ENCODE assay signal across 1 cellular context in the genomic region with DNA sequence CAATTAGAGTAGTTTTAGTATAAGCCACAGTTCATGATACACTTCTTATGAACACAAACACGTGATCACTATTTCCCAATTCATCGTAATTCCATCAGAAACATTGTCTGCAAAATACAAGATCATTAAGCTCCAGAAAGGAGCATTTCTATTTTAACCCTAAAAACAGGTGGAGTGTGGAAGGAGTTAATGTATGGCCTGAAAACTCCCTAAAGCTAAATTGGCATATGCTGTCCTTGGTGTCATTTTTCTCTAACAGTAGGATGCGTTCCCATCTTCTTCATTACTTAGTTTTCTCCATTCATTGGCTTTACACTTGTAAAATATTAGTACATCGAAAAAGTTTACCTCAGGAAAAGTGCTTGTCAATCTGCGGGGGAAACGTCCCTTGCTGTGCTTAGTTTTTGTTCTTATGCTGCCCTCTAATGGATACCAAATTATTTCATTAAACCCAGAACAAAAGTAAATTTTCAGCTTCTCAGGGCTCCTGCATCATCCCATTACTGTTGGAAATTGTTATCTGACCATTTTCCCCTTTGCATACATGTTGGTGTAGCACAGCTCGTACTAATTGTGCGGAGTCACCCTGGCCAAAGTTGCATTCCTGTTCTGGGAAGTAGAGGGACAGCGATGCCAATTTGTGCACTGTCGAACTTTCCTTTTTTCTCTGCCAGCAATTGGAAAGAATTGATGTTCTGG.
TF ChIP-seq lines count a peak whose summit lies in the region.

No MANE protein-coding gene starts in this region.

TF ChIP-seq in WTC11, 78 proteins besides CTCF, POLR2A, EP300 and RAD21 (continued from another document):
- TF ChIP-seq, protein P1, sequence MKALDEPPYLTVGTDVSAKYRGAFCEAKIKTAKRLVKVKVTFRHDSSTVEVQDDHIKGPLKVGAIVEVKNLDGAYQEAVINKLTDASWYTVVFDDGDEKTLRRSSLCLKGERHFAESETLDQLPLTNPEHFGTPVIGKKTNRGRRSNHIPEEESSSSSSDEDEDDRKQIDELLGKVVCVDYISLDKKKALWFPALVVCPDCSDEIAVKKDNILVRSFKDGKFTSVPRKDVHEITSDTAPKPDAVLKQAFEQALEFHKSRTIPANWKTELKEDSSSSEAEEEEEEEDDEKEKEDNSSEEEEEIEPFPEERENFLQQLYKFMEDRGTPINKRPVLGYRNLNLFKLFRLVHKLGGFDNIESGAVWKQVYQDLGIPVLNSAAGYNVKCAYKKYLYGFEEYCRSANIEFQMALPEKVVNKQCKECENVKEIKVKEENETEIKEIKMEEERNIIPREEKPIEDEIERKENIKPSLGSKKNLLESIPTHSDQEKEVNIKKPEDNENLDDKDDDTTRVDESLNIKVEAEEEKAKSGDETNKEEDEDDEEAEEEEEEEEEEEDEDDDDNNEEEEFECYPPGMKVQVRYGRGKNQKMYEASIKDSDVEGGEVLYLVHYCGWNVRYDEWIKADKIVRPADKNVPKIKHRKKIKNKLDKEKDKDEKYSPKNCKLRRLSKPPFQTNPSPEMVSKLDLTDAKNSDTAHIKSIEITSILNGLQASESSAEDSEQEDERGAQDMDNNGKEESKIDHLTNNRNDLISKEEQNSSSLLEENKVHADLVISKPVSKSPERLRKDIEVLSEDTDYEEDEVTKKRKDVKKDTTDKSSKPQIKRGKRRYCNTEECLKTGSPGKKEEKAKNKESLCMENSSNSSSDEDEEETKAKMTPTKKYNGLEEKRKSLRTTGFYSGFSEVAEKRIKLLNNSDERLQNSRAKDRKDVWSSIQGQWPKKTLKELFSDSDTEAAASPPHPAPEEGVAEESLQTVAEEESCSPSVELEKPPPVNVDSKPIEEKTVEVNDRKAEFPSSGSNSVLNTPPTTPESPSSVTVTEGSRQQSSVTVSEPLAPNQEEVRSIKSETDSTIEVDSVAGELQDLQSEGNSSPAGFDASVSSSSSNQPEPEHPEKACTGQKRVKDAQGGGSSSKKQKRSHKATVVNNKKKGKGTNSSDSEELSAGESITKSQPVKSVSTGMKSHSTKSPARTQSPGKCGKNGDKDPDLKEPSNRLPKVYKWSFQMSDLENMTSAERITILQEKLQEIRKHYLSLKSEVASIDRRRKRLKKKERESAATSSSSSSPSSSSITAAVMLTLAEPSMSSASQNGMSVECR (CRISPR knock-in tag; IDR thresholded peaks at IDR 0.05; ENCODE audit: borderline replicate concordance), result no peak
